Comparison of ENCODE assay signal across 8 cellular contexts in genomic region chr11:15208570-15209222, GRCh38.
DNase-seq lines count a peak whose midpoint lies in the region; ATAC-seq, FAIRE-seq and TF ChIP-seq lines count a peak whose summit lies in the region.

No MANE protein-coding gene starts in this region.

- no peak overlapping the region for H3K9ac ChIP-seq in mammary epithelial cell (ENCODE audit: insufficient read depth, low read length)
- H3K9ac ChIP-seq in keratinocyte (ENCODE audit: control insufficient read depth, extremely low read depth, insufficient read depth, low read length) = no peak overlapping the region

- H3K4me2 ChIP-seq in mammary epithelial cell (ENCODE audit: insufficient read depth, low read depth, low read length) (no peak overlapping the region), keratinocyte (ENCODE audit: control insufficient read depth, extremely low read depth, insufficient read depth, low read depth, low read length) (no peak overlapping the region)

- H3K79me2 ChIP-seq in mammary epithelial cell (ENCODE audit: insufficient read depth, low read length) (no peaks in the 10 kb centered on the region), keratinocyte (ENCODE audit: control insufficient read depth, insufficient read depth, low read length) (no peaks in the 10 kb centered on the region)

- BruUV-seq in mammary epithelial cell (replicated peaks; lab: Mats Ljungman, UMichigan) = no TSS peak

- DNase-seq in AG08395 (ENCODE audit: low spot score) (peak; percentile 84), NCI-H1930 (lab: John Stamatoyannopoulos, UW) (peak; percentile 45 to 67), mammary epithelial cell (peak; percentile 27), keratinocyte (ENCODE audit: low read depth, low spot score) (peak; percentile 21)
- DNase-seq in activated CD4-positive, CD25-positive, alpha-beta regulatory T cell (lab: John Stamatoyannopoulos, UW) = peak; percentile 45 to 60 (median 52)
- DNase-seq in stimulated activated CD4-positive, alpha-beta T cell treated with anti-CD3 and anti-CD28 coated beads, Interleukin-2, amount 100 ng/mL, for 24 hours = peak; percentile 77 to 78

- 23% methylated on average over 8 of the region's 9 CpGs for WGBS in mammary epithelial cell (ENCODE audit: low coverage, missing lambda C conversion rate)

- H3K27me3 ChIP-seq in mammary epithelial cell (ENCODE audit: insufficient read depth, low read length) (no peaks in the 10 kb centered on the region), keratinocyte (ENCODE audit: control insufficient read depth, extremely low read depth, insufficient read depth, low read length) (peaks cover 6% of the 10 kb centered on the region)

- TF ChIP-seq CTCF in mammary epithelial cell (conservative IDR thresholded peaks at IDR 0.05 in 1 of 2, IDR thresholded peaks at IDR 0.05 in 1 of 2; ENCODE audit: extremely low read depth in 1 of 2, insufficient read depth in 1 of 2, low read depth in 1 of 2, low read length in 2 of 2) = peak; percentile 80 to 94
- TF ChIP-seq CTCF in keratinocyte (optimal IDR thresholded peaks at IDR 0.05 in 1 of 3, IDR thresholded peaks at IDR 0.05 in 1 of 3, conservative IDR thresholded peaks at IDR 0.05 in 1 of 3; ENCODE audit: extremely low read depth in 1 of 3, insufficient read depth in 2 of 3, low read length in 3 of 3) = peak; percentile 77 to 96 (median 92)

- H3K4me3 ChIP-seq in mammary epithelial cell (replicated peaks in 1 of 3; ENCODE audit: insufficient read depth in 1 of 3, low read depth in 2 of 3, low read length in 3 of 3) = no peak overlapping the region
- H3K4me3 ChIP-seq in keratinocyte (ENCODE audit: control insufficient read depth in 2 of 3, extremely low read depth in 1 of 3, insufficient read depth in 2 of 3, low read depth in 1 of 3, low read length in 3 of 3) = no peak overlapping the region

- in situ Hi-C loops in mammary epithelial cell (cut with MboI; ENCODE audit: low sequenced_read_pairs in 2 of 2) = loop anchor here in 1 of 2 donors (10.0 kb wide), 1 partner anchor 104 kb away; no protein-coding TSS in a partner anchor

- FAIRE-seq in keratinocyte (lab: Jason Lieb, UNC) = no peak

- CTCF ChIA-PET in mammary epithelial cell (lab: Charles Lee; ENCODE audit: low non-redundant PET) = no interaction called here

- no peaks in the 10 kb centered on the region for H3K9me3 ChIP-seq in mammary epithelial cell (replicated peaks; ENCODE audit: insufficient read depth, low read length)
- H3K9me3 ChIP-seq in keratinocyte (ENCODE audit: control insufficient read depth, low read depth, low read length) = no peaks in the 10 kb centered on the region

- ATAC-seq in GM18511 (IDR thresholded peaks at IDR 0.05; ENCODE audit: unreplicated experiment) = peak; percentile 98
- ATAC-seq in HG02943 (IDR thresholded peaks at IDR 0.05; ENCODE audit: low read depth, unreplicated experiment) = peak; percentile 85

- H2AFZ ChIP-seq in mammary epithelial cell (ENCODE audit: low read depth, low read length) (no peak overlapping the region), keratinocyte (ENCODE audit: control insufficient read depth, low read length) (no peak overlapping the region)

- dilution Hi-C loops in mammary epithelial cell (cut with HindIII; ENCODE audit: low sequenced_read_pairs) = no loop called here
- dilution Hi-C loops in keratinocyte (cut with MboI; ENCODE audit: extremely low pct_ligation_motif_present, low sequenced_read_pairs) = no loop called here

- no peaks in the 10 kb centered on the region for H3K36me3 ChIP-seq in mammary epithelial cell (ENCODE audit: insufficient read depth, low read length)
- H3K36me3 ChIP-seq in keratinocyte (ENCODE audit: control insufficient read depth in 2 of 2, extremely low read depth in 1 of 2, insufficient read depth in 2 of 2, low read length in 2 of 2) = no peaks in the 10 kb centered on the region

- intact Hi-C loops in mammary epithelial cell (cut with micrococcal nuclease) = loop anchor here (1.0 to 10.0 kb wide), 8 partner anchors 49 to 684 kb away; partner anchors contain the start of gene PSMA1

- no peaks in the 10 kb centered on the region for H3K9me1 ChIP-seq in keratinocyte (ENCODE audit: control insufficient read depth, extremely low read depth, insufficient read depth, low read length)

- H3K4me1 ChIP-seq in mammary epithelial cell (ENCODE audit: insufficient read depth, low read length) = no peaks in the 10 kb centered on the region
- no peaks in the 10 kb centered on the region for H3K4me1 ChIP-seq in keratinocyte (ENCODE audit: control insufficient read depth, extremely low read depth, insufficient read depth, low read length)

- H4K20me1 ChIP-seq in mammary epithelial cell (ENCODE audit: insufficient read depth, low read length) (no peaks in the 10 kb centered on the region), keratinocyte (ENCODE audit: control insufficient read depth, extremely low read depth, insufficient read depth, low read length) (no peaks in the 10 kb centered on the region)

- H3K27ac ChIP-seq in mammary epithelial cell (ENCODE audit: insufficient read depth, low read depth, low read length) (no peak overlapping the region), keratinocyte (ENCODE audit: control insufficient read depth, insufficient read depth, low read length) (no peak overlapping the region)

Comparison
In these comparisons a context has a peak if more than half of its experiments do, and no peak if none do; other contexts are left out.
1. DNase-seq: peak in every context shown above with its lines; median percentile 84 in AG08395; 78 in stimulated activated CD4-positive, alpha-beta T cell treated with anti-CD3 and anti-CD28 coated beads, Interleukin-2, amount 100 ng/mL, for 24 hours; 56 in NCI-H1930; 52 in activated CD4-positive, CD25-positive, alpha-beta regulatory T cell; 27 in mammary epithelial cell; 21 in keratinocyte.